In the genomic region with DNA sequence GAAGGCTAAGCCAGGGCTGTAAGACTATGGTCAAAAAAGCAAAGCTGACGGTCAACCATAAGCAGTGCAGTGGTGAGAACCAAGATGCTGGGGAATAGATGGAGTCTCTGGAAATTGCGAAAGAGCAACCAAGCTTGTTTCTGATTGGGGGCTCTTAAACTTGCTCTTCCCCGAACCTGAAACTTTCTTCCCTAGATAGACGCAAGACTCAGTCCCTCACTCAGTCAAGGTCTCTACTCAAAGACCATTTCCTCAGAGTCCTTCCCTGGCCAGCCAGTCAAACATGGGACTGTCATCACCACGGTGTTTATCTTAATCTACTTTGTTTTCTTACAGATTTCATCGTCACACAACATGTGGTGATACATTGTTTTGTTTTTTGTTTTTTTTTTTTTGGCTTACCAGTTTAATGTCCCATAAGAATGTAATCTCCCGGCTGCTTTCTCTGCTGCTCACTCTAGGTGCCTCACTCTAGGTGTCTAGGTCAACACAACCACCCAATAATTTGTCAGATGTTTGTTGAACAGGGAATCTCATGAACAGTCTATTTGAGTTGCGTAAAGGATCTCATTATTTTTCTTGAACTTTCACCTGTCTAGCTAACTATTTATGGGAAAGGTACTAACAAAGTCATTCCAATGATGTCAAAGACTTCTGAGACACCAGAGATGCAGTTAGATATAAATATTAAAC, we compare ENCODE assay signal across 14 cellular contexts.
DNase-seq lines count a peak whose midpoint lies in the region; ATAC-seq, FAIRE-seq and TF ChIP-seq lines count a peak whose summit lies in the region.
"Had no signal": no experiment of that assay in that cellular context is flagged by ENCODE, and none has a peak within 500 bp of the region (broad histone marks: within the 10 kb centered on the region; RNA-seq: fewer than 3 reads in every experiment).

No MANE protein-coding gene starts in this region.

- 73% methylated on average over 7 of the region's 8 CpGs for WGBS in K562 (ENCODE audit: insufficient coverage, low coverage, missing lambda C conversion rate)
- WGBS in stomach, 5 donors: 78 to 85% (median 81%) methylated on average over 8 of the region's 8 CpGs

- H3K4me3 ChIP-seq in OCI-LY1 (ENCODE audit: low read depth, low read length, poor library complexity, severe bottlenecking): no peak overlapping the region
- no peak overlapping the region for H3K4me3 ChIP-seq in K562
- no peak overlapping the region for H3K4me3 ChIP-seq in stomach
- H3K4me3 ChIP-seq: cardiac muscle cell, PC-9 had no signal

- intact Hi-C loops in activated CD4-positive, alpha-beta T cell treated with anti-CD3 and anti-CD28 coated beads, Interleukin-2, amount 10 ng/mL, durations not matched to agents 24 days and 14 days (cut with micrococcal nuclease): loop anchor here (5.0 kb wide), 1 partner anchor 104 kb away; no protein-coding TSS in a partner anchor
- intact Hi-C loops in K562 (cut with micrococcal nuclease): no loop called here
- intact Hi-C loops in stomach (cut with DNase I; ENCODE audit: low total_unique reads): no loop called here

- CTCF ChIA-PET in K562 (lab: Yijun Ruan, JAX; ENCODE audit: low intra/inter-chr PET ratio): no interaction called here

- H4K20me1 ChIP-seq in OCI-LY1 (ENCODE audit: insufficient read depth, low read length) (0 out of 2 replicates have a peak, but pooled peaks cover 3% of the 10 kb centered on the region), K562 (replicated peaks; ENCODE audit: control insufficient read depth, insufficient read depth, low read length) (0 out of 2 replicates have a peak, but pooled peaks cover 3% of the 10 kb centered on the region)

- H3K27me3 Mint-ChIP-seq in activated CD4-positive, alpha-beta T cell treated with anti-CD3 and anti-CD28 coated beads, Interleukin-2, amount 10 ng/mL, durations not matched to agents 24 days and 14 days: no peaks in the 10 kb centered on the region
- no peaks in the 10 kb centered on the region for H3K27me3 Mint-ChIP-seq in osteocyte (ENCODE audit: unreplicated experiment)

- no peak for TF ChIP-seq CTCF in OCI-LY1 (IDR thresholded peaks at IDR 0.05; ENCODE audit: low read length)
- no peak for TF ChIP-seq CTCF in K562 (IDR thresholded peaks at IDR 0.05 in 2 of 3, conservative IDR thresholded peaks at IDR 0.05 in 1 of 3; ENCODE audit: insufficient read depth in 2 of 3, low read depth in 1 of 3, low read length in 3 of 3)
- no peak for TF ChIP-seq CTCF in osteocyte (IDR thresholded peaks at IDR 0.05)
- TF ChIP-seq CTCF in stomach (IDR thresholded peaks at IDR 0.05): no peak

- no peak for FAIRE-seq in K562 (lab: Jason Lieb, UNC)

- no peaks in the 10 kb centered on the region for H3K27me3 ChIP-seq in OCI-LY1 (ENCODE audit: insufficient read depth, low read length)
- H3K27me3 ChIP-seq in K562 (ENCODE audit: control insufficient read depth in 2 of 2, insufficient read depth in 2 of 2, low read length in 2 of 2): no peaks in the 10 kb centered on the region
- H3K27me3 ChIP-seq in stomach: no peaks in the 10 kb centered on the region
- H3K27me3 ChIP-seq: cardiac muscle cell had no signal

- peaks cover 52% of the 10 kb centered on the region for H3K36me3 Mint-ChIP-seq in activated CD4-positive, alpha-beta T cell treated with anti-CD3 and anti-CD28 coated beads, Interleukin-2, amount 10 ng/mL, durations not matched to agents 24 days and 14 days (ENCODE audit: low read depth)
- H3K36me3 Mint-ChIP-seq in osteocyte (ENCODE audit: unreplicated experiment): peaks cover 14% of the 10 kb centered on the region

- H3K27ac ChIP-seq in OCI-LY1 (ENCODE audit: low read depth, low read length, poor library complexity, severe bottlenecking) (peak overlapping the region; percentile 28), K562 (ENCODE audit: extremely low read depth, low read depth, low read length) (no peak overlapping the region), stomach (no peak overlapping the region)
- H3K27ac ChIP-seq: cardiac muscle cell, PC-9 had no signal

- TF ChIP-seq EP300 in K562 (IDR thresholded peaks at IDR 0.05; ENCODE audit: low read length) (no peak), stomach (IDR thresholded peaks at IDR 0.05) (no peak)

- H3K27ac Mint-ChIP-seq in activated CD4-positive, alpha-beta T cell treated with anti-CD3 and anti-CD28 coated beads, Interleukin-2, amount 10 ng/mL, durations not matched to agents 24 days and 14 days: peak overlapping the region; percentile 86
- H3K27ac Mint-ChIP-seq in osteocyte (ENCODE audit: unreplicated experiment): peak overlapping the region; percentile 44

- peaks cover 56% of the 10 kb centered on the region for H3K4me1 ChIP-seq in OCI-LY1 (ENCODE audit: insufficient read depth, low read length, severe bottlenecking)
- H3K4me1 ChIP-seq in K562 (replicated peaks in 1 of 2; ENCODE audit: control insufficient read depth in 2 of 2, insufficient read depth in 2 of 2, low read length in 2 of 2): no peaks in the 10 kb centered on the region
- H3K4me1 ChIP-seq in stomach: peaks cover 10 to 67% (median 37%) of the 10 kb centered on the region in 4 donors

- H3K9me2 ChIP-seq in OCI-LY1 (ENCODE audit: low read depth, low read length): no peaks in the 10 kb centered on the region

- no peaks in the 10 kb centered on the region for H3K9me1 ChIP-seq in K562 (ENCODE audit: control insufficient read depth, insufficient read depth, low read length)

- peaks cover 69% of the 10 kb centered on the region for H3K4me1 Mint-ChIP-seq in activated CD4-positive, alpha-beta T cell treated with anti-CD3 and anti-CD28 coated beads, Interleukin-2, amount 10 ng/mL, durations not matched to agents 24 days and 14 days
- H3K4me1 Mint-ChIP-seq in osteocyte (ENCODE audit: unreplicated experiment): peaks cover 45% of the 10 kb centered on the region

- H3K79me2 ChIP-seq in OCI-LY1 (ENCODE audit: insufficient read depth, low read length): peaks cover 49% of the 10 kb centered on the region
- no peaks in the 10 kb centered on the region; the same call in 1 of the 3 replicates for H3K79me2 ChIP-seq in K562 (ENCODE audit: control insufficient read depth, insufficient read depth, low read length)

- ATAC-seq in K562 (no peak), SK-N-SH treated with all-trans-retinoic acid at 6 μM for 48 hours (no peak)

- TF ChIP-seq POLR2A in K562 (conservative IDR thresholded peaks at IDR 0.05) (no peak), stomach (IDR thresholded peaks at IDR 0.05) (no peak)

- H3K9ac ChIP-seq in OCI-LY1 (ENCODE audit: low read length) (no peak overlapping the region), K562 (ENCODE audit: insufficient read depth in 1 of 2, low read depth in 2 of 2, low read length in 2 of 2) (no peak overlapping the region)

- H2AFZ ChIP-seq in OCI-LY1 (ENCODE audit: low read length) (no peak overlapping the region), K562 (ENCODE audit: low read depth, low read length) (no peak overlapping the region)
- H2AFZ ChIP-seq: PC-9 had no signal

- H3K4me3 Mint-ChIP-seq in activated CD4-positive, alpha-beta T cell treated with anti-CD3 and anti-CD28 coated beads, Interleukin-2, amount 10 ng/mL, durations not matched to agents 24 days and 14 days: peak overlapping the region; percentile 51
- no peak overlapping the region for H3K4me3 Mint-ChIP-seq in osteocyte (ENCODE audit: unreplicated experiment)

- no peak for TF ChIP-seq RAD21 in K562 (CRISPR knock-in tag; conservative IDR thresholded peaks at IDR 0.05 in 1 of 2, IDR thresholded peaks at IDR 0.05 in 1 of 2)

- H3K9me3 ChIP-seq in OCI-LY1 (ENCODE audit: low read length) (no peaks in the 10 kb centered on the region), K562 (replicated peaks; ENCODE audit: control insufficient read depth, insufficient read depth, low read depth, low read length) (no peaks in the 10 kb centered on the region), stomach (no peaks in the 10 kb centered on the region)

- no peaks in the 10 kb centered on the region for H3F3A ChIP-seq in OCI-LY1 (ENCODE audit: insufficient read depth, low read length)

- H3K9me3 Mint-ChIP-seq in activated CD4-positive, alpha-beta T cell treated with anti-CD3 and anti-CD28 coated beads, Interleukin-2, amount 10 ng/mL, durations not matched to agents 24 days and 14 days: peaks cover 7% of the 10 kb centered on the region
- no peaks in the 10 kb centered on the region for H3K9me3 Mint-ChIP-seq in osteocyte (ENCODE audit: unreplicated experiment)

- H3K36me3 ChIP-seq in OCI-LY1 (ENCODE audit: insufficient read depth, low read length) (peaks cover 43% of the 10 kb centered on the region), K562 (ENCODE audit: control insufficient read depth, insufficient read depth, low read length) (peaks cover 4% of the 10 kb centered on the region; the same call in 1 of the 3 replicates), stomach (no peaks in the 10 kb centered on the region)
- H3K36me3 ChIP-seq: cardiac muscle cell had no signal

- POLR2A ChIA-PET in K562 (lab: Yijun Ruan, JAX): no interaction called here

- no TSS peak for BruUV-seq in K562 (replicated peaks; lab: Mats Ljungman, UMichigan)

- in situ Hi-C loops in K562 (cut with MboI): no loop called here

- DNase-seq in activated CD4-positive, alpha-beta T cell treated with anti-CD3 and anti-CD28 coated beads, Interleukin-2, amount 10 ng/mL, durations not matched to agents 24 days and 14 days: peak; percentile 72
- DNase-seq in activated CD4-positive, alpha-beta T cell treated with anti-CD3 and anti-CD28 coated beads, Interleukin-2, amount 50 U/mL, for 48 hours: no peak
- DNase-seq in K562 (ENCODE audit: extremely low read depth in 1 of 4, low spot score in 3 of 4): no peak
- no peak for DNase-seq in osteocyte (ENCODE audit: extremely low spot score, unreplicated experiment)
- DNase-seq in stomach: no peak
- DNase-seq in RPMI8226: no peak
- DNase-seq: DMS79 treated with DMSO at 0.1 percent for 48 hours, GOT3, NCI-H1092, NCI-H226 had no signal

- H3K4me2 ChIP-seq in OCI-LY1 (ENCODE audit: low read length) (no peak overlapping the region; the same call in 1 of the 2 replicates), K562 (ENCODE audit: insufficient read depth, low read length) (no peak overlapping the region)
- H3K4me2 ChIP-seq: PC-9 had no signal

TF ChIP-seq in K562, 482 proteins besides CTCF, POLR2A, EP300 and RAD21:
- TF ChIP-seq CEBPB (tag; IDR thresholded peaks at IDR 0.05) (peak; percentile 50), CSDE1 (IDR thresholded peaks at IDR 0.05) (no peak)

TF ChIP-seq in SK-N-SH treated with all-trans-retinoic acid at 6 μM for 48 hours, 23 proteins besides CTCF, POLR2A, EP300 and RAD21 (continues in another document):
- TF ChIP-seq ZFP30 (CRISPR knock-in tag; IDR thresholded peaks at IDR 0.05): no peak
